In the genomic region with DNA sequence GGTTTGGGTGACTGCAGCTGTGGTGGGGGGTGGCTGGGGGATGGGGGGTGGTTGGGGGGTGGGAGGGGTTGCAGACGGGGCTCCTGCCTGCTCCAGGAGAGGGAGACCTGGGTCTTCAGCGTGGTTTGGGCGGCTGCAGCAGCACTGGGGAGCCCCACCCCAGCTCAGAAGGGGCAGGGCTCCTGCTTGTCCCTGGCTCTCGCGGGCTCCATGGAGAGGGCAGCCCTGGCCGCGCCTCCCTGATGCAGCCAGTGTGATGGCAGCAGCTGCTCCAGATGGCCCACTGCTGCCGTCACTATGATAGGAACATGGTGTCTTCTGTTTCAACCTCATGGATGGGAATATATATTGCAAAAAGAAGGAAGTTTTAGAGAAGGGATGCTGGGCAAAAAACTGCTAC, we compare ENCODE assay signal across 18 cellular contexts. TPM values are rescaled to one million over a fixed set of nuclear protein-coding genes. Genes with fewer than 3 reads are reported as not detected.
A peak's percentile ranks its signal among the peaks of the same experiment; 100 is the strongest.
DNase-seq lines count a peak whose midpoint lies in the region; ATAC-seq and TF ChIP-seq lines count a peak whose summit lies in the region.
"Had no signal": no experiment of that assay in that cellular context is flagged by ENCODE, and none has a peak within 500 bp of the region (broad histone marks: within the 10 kb centered on the region; RNA-seq: fewer than 3 reads in every experiment).

No MANE protein-coding gene starts in this region.

- H3K79me2 ChIP-seq in PC-3 (ENCODE audit: low read length) = peaks cover 38% of the 10 kb centered on the region

- peaks cover 12% of the 10 kb centered on the region for H3K36me3 ChIP-seq in PC-3 (ENCODE audit: low read depth, low read length)
- no peaks in the 10 kb centered on the region for H3K36me3 ChIP-seq in brain microvascular endothelial cell (replicated peaks)
- no peaks in the 10 kb centered on the region for H3K36me3 ChIP-seq in skeletal muscle satellite cell (ENCODE audit: insufficient read depth, low read length)

- H3K27me3 ChIP-seq in PC-3 (ENCODE audit: low read length) (no peaks in the 10 kb centered on the region), brain microvascular endothelial cell (replicated peaks) (no peaks in the 10 kb centered on the region), skeletal muscle satellite cell (ENCODE audit: control insufficient read depth, insufficient read depth, low read length) (no peaks in the 10 kb centered on the region)

- ATAC-seq in PC-3 (no peak), HG03378 (IDR thresholded peaks at IDR 0.05; ENCODE audit: unreplicated experiment) (no peak)

- no peak overlapping the region for H2AFZ ChIP-seq in PC-3 (ENCODE audit: low read length)

- H3K4me1 ChIP-seq in PC-3 (ENCODE audit: insufficient read depth, low read length) (peaks cover 44% of the 10 kb centered on the region), skeletal muscle satellite cell (ENCODE audit: control insufficient read depth, insufficient read depth, low read length) (peaks cover 36% of the 10 kb centered on the region)

- H3K4me2 ChIP-seq in PC-3 (ENCODE audit: low read length) (peak overlapping the region; percentile 82), skeletal muscle satellite cell (ENCODE audit: low read length) (peak overlapping the region; percentile 66)

- DNase-seq in EL = peak; percentile 36
- DNase-seq in PC-3 = no peak
- DNase-seq in brain microvascular endothelial cell = no peak
- no peak for DNase-seq in dermis blood vessel endothelial cell
- no peak for DNase-seq in T-helper 9 cell
- DNase-seq: AML-193, DMS153, H7, MV-4-11, NCI-H1417 treated with DMSO at 0.1 percent for 48 hours, NCI-H2029, NCI-H2171 treated with DMSO at 0.1 percent for 48 hours, NCI-H748 treated with DMSO at 0.1 percent for 48 hours, OCI-M1 had no signal

- no TSS peak for BruUV-seq in PC-3 (replicated peaks; lab: Mats Ljungman, UMichigan)

- H4K20me1 ChIP-seq in PC-3 (ENCODE audit: low read length) = no peaks in the 10 kb centered on the region

- TF ChIP-seq CTCF in PC-3 (conservative IDR thresholded peaks at IDR 0.05; ENCODE audit: low read depth, low read length) (no peak), brain microvascular endothelial cell (IDR thresholded peaks at IDR 0.05; ENCODE audit: low read depth, low read length, missing control alignments) (no peak)

- H3K27ac ChIP-seq in PC-3 (ENCODE audit: low read length) (peak overlapping the region; percentile 98), brain microvascular endothelial cell (peak overlapping the region; percentile 32)

- CTCF ChIA-PET in PC-3 (lab: Charles Lee) = interaction anchor here (0.6 kb wide), 1 partner anchor 686 kb away, joined by 4 read pairs; no protein-coding TSS in a partner anchor

- H3F3A ChIP-seq in PC-3 (ENCODE audit: low read length, unreplicated experiment) = peaks cover 11% of the 10 kb centered on the region

- no peaks in the 10 kb centered on the region for H3K9me2 ChIP-seq in PC-3 (replicated peaks; ENCODE audit: low read length)

- H3K9ac ChIP-seq in PC-3 (ENCODE audit: low read length) = peak overlapping the region; percentile 81
- H3K9ac ChIP-seq in skeletal muscle satellite cell (ENCODE audit: low read depth, low read length) = no peak overlapping the region

- H3K9me3 ChIP-seq in PC-3 (ENCODE audit: low read length) = no peaks in the 10 kb centered on the region
- H3K9me3 ChIP-seq in skeletal muscle satellite cell (replicated peaks; ENCODE audit: low read length) = no peaks in the 10 kb centered on the region

- H3K4me3 ChIP-seq in PC-3 (ENCODE audit: low read length) (peak overlapping the region; percentile 48; the same call in 1 of the 2 replicates), brain microvascular endothelial cell (ENCODE audit: low read depth, low read length) (no peak overlapping the region), skeletal muscle satellite cell (ENCODE audit: low read length) (no peak overlapping the region)

- POLR2A ChIA-PET in PC-3 (lab: Charles Lee; ENCODE audit: unreplicated experiment) = no interaction called here

- intact Hi-C loops in PC-3 (cut with micrococcal nuclease) = no loop called here

- in situ Hi-C loops in brain microvascular endothelial cell (cut with HindIII; ENCODE audit: low pct_ligation_motif_present, low sequenced_read_pairs) = no loop called here

RNA-seq across cellular contexts. Expression of a gene that starts 22.9 kb away (rescaled TPM):
- total RNA-seq in PC-3 (2014; rRNA removed) (16.5 and 17.7 TPM in 2 replicates), dermis blood vessel endothelial cell (0.05 and 0.51 TPM in 2 replicates)
- total RNA-seq in skeletal muscle satellite cell (2012; rRNA removed) = 0.25 TPM in 1 of 2 replicates, not detected in the other
- total RNA-seq: LHCN-M2, NCI-H460 had no signal

Comparison
In these comparisons a context has a peak if more than half of its experiments do, and no peak if none do; other contexts are left out.
1. RNA of a gene that starts 22.9 kb away (total RNA-seq): 16.5 to 17.7 TPM in PC-3; 0.05 to 0.51 TPM in dermis blood vessel endothelial cell; every median in the first group is over 10 times any median in the second.